In genomic region chr20:47027042-47027441, GRCh38 we compare ENCODE assay signal across 17 cellular contexts.
"Had no signal": no experiment of that assay in that cellular context is flagged by ENCODE, and none has a peak within 500 bp of the region (broad histone marks: within the 10 kb centered on the region; RNA-seq: fewer than 3 reads in every experiment).

No MANE protein-coding gene starts in this region.

- DNase-seq: activated CD4-positive, alpha-beta T cell treated with anti-CD3 and anti-CD28 coated beads for 36 hours; activated CD8-positive, alpha-beta memory T cell treated with anti-CD3 and anti-CD28 coated beads, Interleukin-2, amount 50 U/mL, for 4 hours; activated CD8-positive, alpha-beta T cell treated with anti-CD3 and anti-CD28 coated beads for 36 hours; activated naive CD4-positive, alpha-beta T cell treated with Interleukin-2 at 50 U/mL for 16 hours; activated naive CD8-positive, alpha-beta T cell treated with anti-CD3 and anti-CD28 coated beads, Interleukin-2, amount 50 U/mL, for 24 hours; kidney; left ventricle myocardium superior; mesendoderm; retina; stimulated activated CD4-positive, alpha-beta T cell treated with anti-CD3 and anti-CD28 coated beads, Interleukin-15, amount 100 ng/mL, for 24 hours; stimulated activated CD4-positive, alpha-beta T cell treated with anti-CD3 and anti-CD28 coated beads, Interleukin-4, amount 100 ng/mL, for 24 hours; T-cell; T1000; trophoblast cell; WERI-Rb-1 had no signal

- H3K4me1 Mint-ChIP-seq: activated CD4-positive, alpha-beta T cell treated with anti-CD3 and anti-CD28 coated beads for 36 hours; activated naive CD8-positive, alpha-beta T cell treated with anti-CD3 and anti-CD28 coated beads, Interleukin-2, amount 50 U/mL, for 24 hours; T-cell had no signal

- H3K9me3 ChIP-seq: ascending aorta had no signal

- H3K36me3 Mint-ChIP-seq: T-cell had no signal

- H3K4me3 ChIP-seq: ascending aorta, hepatocyte had no signal

- H3K36me3 ChIP-seq: ascending aorta had no signal

- ATAC-seq: activated CD4-positive, alpha-beta T cell treated with anti-CD3 and anti-CD28 coated beads for 36 hours; activated CD8-positive, alpha-beta T cell treated with anti-CD3 and anti-CD28 coated beads for 36 hours; activated naive CD8-positive, alpha-beta T cell treated with anti-CD3 and anti-CD28 coated beads, Interleukin-2, amount 50 U/mL, for 24 hours; left ventricle myocardium superior; T-cell had no signal

- H3K27ac Mint-ChIP-seq: activated CD4-positive, alpha-beta T cell treated with anti-CD3 and anti-CD28 coated beads for 36 hours; activated CD8-positive, alpha-beta T cell treated with anti-CD3 and anti-CD28 coated beads for 36 hours; activated naive CD8-positive, alpha-beta T cell treated with anti-CD3 and anti-CD28 coated beads, Interleukin-2, amount 50 U/mL, for 24 hours; T-cell had no signal

- H3K27ac ChIP-seq: ascending aorta, hepatocyte, WERI-Rb-1 had no signal

- H3K9me3 Mint-ChIP-seq: activated CD8-positive, alpha-beta T cell treated with anti-CD3 and anti-CD28 coated beads for 36 hours; activated naive CD8-positive, alpha-beta T cell treated with anti-CD3 and anti-CD28 coated beads, Interleukin-2, amount 50 U/mL, for 24 hours; T-cell had no signal

- H3K4me3 Mint-ChIP-seq: activated CD4-positive, alpha-beta T cell treated with anti-CD3 and anti-CD28 coated beads for 36 hours; activated CD8-positive, alpha-beta T cell treated with anti-CD3 and anti-CD28 coated beads for 36 hours; activated naive CD8-positive, alpha-beta T cell treated with anti-CD3 and anti-CD28 coated beads, Interleukin-2, amount 50 U/mL, for 24 hours; T-cell had no signal

- H3K27me3 ChIP-seq: ascending aorta, hepatocyte had no signal
